ENCODE assay signal across 1 cellular context in the genomic region with DNA sequence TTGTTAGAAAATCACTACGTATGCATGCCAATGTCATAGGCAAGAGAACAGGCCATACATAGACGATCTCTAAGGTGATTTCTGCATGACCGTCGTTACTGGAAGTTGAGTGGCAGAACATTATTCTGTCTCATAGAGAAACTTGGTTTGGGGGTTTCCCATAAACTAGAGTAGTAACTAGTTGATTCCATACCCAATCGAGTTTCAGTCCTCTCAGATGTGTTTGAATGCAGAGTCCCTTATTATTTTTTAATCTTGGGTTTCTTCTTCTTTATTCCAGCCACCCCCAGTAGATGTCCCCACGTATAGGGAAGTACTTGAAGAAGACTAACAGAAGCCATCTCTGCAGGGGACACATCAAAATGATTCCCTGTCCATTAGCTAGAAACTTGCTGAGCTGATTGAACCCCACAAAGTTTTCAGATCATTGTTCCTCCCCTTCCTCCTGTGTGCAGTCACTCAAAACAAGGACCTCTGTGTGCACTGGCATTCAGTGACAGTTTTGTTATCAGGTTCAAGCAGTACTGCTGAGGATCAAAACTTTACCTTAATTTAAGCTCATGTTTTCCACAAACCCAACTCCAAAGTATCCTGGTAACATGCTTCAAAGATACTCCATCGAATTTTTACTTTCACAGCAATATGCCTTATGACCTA.
TF ChIP-seq lines count a peak whose summit lies in the region.

No MANE protein-coding gene starts in this region.

TF ChIP-seq in GM12878, 131 proteins besides CTCF, POLR2A, EP300 and RAD21 (continued from another document):
- TF ChIP-seq, protein P1, sequence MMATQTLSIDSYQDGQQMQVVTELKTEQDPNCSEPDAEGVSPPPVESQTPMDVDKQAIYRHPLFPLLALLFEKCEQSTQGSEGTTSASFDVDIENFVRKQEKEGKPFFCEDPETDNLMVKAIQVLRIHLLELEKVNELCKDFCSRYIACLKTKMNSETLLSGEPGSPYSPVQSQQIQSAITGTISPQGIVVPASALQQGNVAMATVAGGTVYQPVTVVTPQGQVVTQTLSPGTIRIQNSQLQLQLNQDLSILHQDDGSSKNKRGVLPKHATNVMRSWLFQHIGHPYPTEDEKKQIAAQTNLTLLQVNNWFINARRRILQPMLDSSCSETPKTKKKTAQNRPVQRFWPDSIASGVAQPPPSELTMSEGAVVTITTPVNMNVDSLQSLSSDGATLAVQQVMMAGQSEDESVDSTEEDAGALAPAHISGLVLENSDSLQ (IDR thresholded peaks at IDR 0.05): peak; percentile 85
- TF ChIP-seq ZNF274 (IDR thresholded peaks at IDR 0.05; ENCODE audit: insufficient read depth, insufficient read length) (no peak), CHD1 (IDR thresholded peaks at IDR 0.05; ENCODE audit: low read depth, low read length) (no peak), RUNX3 (IDR thresholded peaks at IDR 0.05; ENCODE audit: low read length) (peak; percentile 9; the same call in 1 of the 2 replicates), SMARCA5 (IDR thresholded peaks at IDR 0.05) (no peak), BCL11A (IDR thresholded peaks at IDR 0.05; ENCODE audit: low read depth, low read length) (0 out of 2 replicates have a peak, but pooled peaks have one; percentile 7), HDAC2 (IDR thresholded peaks at IDR 0.05) (no peak), HDGF (IDR thresholded peaks at IDR 0.05) (no peak), SP1 (IDR thresholded peaks at IDR 0.05; ENCODE audit: low read depth, low read length) (no peak), HDAC6 (IDR thresholded peaks at IDR 0.05; ENCODE audit: unreplicated experiment) (no peak), FOXM1 (IDR thresholded peaks at IDR 0.05; ENCODE audit: low read depth, low read length) (no peak)
- TF ChIP-seq, protein P2, sequence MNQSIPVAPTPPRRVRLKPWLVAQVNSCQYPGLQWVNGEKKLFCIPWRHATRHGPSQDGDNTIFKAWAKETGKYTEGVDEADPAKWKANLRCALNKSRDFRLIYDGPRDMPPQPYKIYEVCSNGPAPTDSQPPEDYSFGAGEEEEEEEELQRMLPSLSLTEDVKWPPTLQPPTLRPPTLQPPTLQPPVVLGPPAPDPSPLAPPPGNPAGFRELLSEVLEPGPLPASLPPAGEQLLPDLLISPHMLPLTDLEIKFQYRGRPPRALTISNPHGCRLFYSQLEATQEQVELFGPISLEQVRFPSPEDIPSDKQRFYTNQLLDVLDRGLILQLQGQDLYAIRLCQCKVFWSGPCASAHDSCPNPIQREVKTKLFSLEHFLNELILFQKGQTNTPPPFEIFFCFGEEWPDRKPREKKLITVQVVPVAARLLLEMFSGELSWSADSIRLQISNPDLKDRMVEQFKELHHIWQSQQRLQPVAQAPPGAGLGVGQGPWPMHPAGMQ (IDR thresholded peaks at IDR 0.05; ENCODE audit: borderline replicate concordance): no peak
- TF ChIP-seq, protein P3, sequence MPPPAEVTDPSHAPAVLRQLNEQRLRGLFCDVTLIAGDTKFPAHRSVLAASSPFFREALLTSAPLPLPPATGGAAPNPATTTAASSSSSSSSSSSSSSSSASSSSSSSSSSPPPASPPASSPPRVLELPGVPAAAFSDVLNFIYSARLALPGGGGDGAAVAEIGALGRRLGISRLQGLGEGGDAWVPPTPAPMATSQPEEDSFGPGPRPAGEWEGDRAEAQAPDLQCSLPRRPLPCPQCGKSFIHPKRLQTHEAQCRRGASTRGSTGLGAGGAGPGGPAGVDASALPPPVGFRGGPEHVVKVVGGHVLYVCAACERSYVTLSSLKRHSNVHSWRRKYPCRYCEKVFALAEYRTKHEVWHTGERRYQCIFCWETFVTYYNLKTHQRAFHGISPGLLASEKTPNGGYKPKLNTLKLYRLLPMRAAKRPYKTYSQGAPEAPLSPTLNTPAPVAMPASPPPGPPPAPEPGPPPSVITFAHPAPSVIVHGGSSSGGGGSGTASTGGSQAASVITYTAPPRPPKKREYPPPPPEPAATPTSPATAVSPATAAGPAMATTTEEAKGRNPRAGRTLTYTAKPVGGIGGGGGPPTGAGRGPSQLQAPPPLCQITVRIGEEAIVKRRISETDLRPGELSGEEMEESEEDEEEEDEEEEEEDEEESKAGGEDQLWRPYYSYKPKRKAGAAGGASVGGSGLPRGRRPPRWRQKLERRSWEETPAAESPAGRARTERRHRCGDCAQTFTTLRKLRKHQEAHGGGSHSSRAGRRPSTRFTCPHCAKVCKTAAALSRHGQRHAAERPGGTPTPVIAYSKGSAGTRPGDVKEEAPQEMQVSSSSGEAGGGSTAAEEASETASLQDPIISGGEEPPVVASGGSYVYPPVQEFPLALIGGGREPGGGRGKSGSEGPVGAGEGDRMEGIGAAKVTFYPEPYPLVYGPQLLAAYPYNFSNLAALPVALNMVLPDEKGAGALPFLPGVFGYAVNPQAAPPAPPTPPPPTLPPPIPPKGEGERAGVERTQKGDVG (CRISPR knock-in tag; IDR thresholded peaks at IDR 0.05): no peak
